ENCODE assay signal across 1 cellular context in genomic region chr4:94484818-94485217, GRCh38.
TF ChIP-seq lines count a peak whose summit lies in the region.

No MANE protein-coding gene starts in this region.

TF ChIP-seq in K562, 482 proteins besides CTCF, POLR2A, EP300 and RAD21 (continued from another document):
- no peak for TF ChIP-seq ESRRB (CRISPR knock-in tag; IDR thresholded peaks at IDR 0.05; ENCODE audit: borderline replicate concordance)
- TF ChIP-seq USF1 (CRISPR knock-in tag; IDR thresholded peaks at IDR 0.05), result peak; percentile 53
- TF ChIP-seq CHD2 (IDR thresholded peaks at IDR 0.05; ENCODE audit: low read depth, low read length), result no peak
- TF ChIP-seq BRD9 (IDR thresholded peaks at IDR 0.05; ENCODE audit: low read depth, partially characterized antibody), result no peak
- TF ChIP-seq USF2 (CRISPR knock-in tag; IDR thresholded peaks at IDR 0.05), result peak; percentile 71; the same call in 1 of the 2 replicates
- no peak for TF ChIP-seq IFI16 (CRISPR knock-in tag; IDR thresholded peaks at IDR 0.05)
- no peak for TF ChIP-seq DMBX1 (CRISPR knock-in tag; IDR thresholded peaks at IDR 0.05; ENCODE audit: borderline replicate concordance)
- TF ChIP-seq HOXB6 (CRISPR knock-in tag; IDR thresholded peaks at IDR 0.05; ENCODE audit: borderline replicate concordance), result no peak
TF ChIP-seq in K562: peak in this region for 10.
